ENCODE assay signal across 8 cellular contexts in genomic region chr20:1803216-1804128, GRCh38.
A peak's percentile ranks its signal among the peaks of the same experiment; 100 is the strongest.
DNase-seq lines count a peak whose midpoint lies in the region; TF ChIP-seq lines count a peak whose summit lies in the region.

No MANE protein-coding gene starts in this region.

- H3K9me3 Mint-ChIP-seq in CD8-positive, alpha-beta memory T cell, result no peaks in the 10 kb centered on the region

- no peaks in the 10 kb centered on the region for H3K36me3 Mint-ChIP-seq in CD8-positive, alpha-beta memory T cell

- no peaks in the 10 kb centered on the region for H3K9me3 ChIP-seq in ascending aorta
- H3K9me3 ChIP-seq in CD8-positive, alpha-beta memory T cell (ENCODE audit: low read length), result no peaks in the 10 kb centered on the region

- intact Hi-C loops in ascending aorta (cut with DNase I), result loop anchor here (1.0 to 10.0 kb wide), 3 partner anchors 17 to 339 kb away; partner anchors contain the start of genes NSFL1C and SIRPA

- POLR2A ChIA-PET in CD8-positive, alpha-beta memory T cell (lab: Charles Lee), result no interaction called here

- H3K27me3 Mint-ChIP-seq in CD8-positive, alpha-beta memory T cell, result peaks cover 40 to 75% of the 10 kb centered on the region in 2 donors

- H3K27me3 ChIP-seq in ascending aorta, result no peaks in the 10 kb centered on the region
- peaks cover 30% of the 10 kb centered on the region for H3K27me3 ChIP-seq in CD8-positive, alpha-beta memory T cell (ENCODE audit: insufficient read depth, low read length, poor library complexity, severe bottlenecking)

- peak overlapping the region; percentile 52 to 69 for H3K27ac ChIP-seq in ascending aorta
- H3K27ac ChIP-seq in CD8-positive, alpha-beta memory T cell (ENCODE audit: low read depth, low read length), result no peak overlapping the region

- no peak overlapping the region for H3K27ac Mint-ChIP-seq in CD8-positive, alpha-beta memory T cell

- peak overlapping the region; percentile 74 to 76 for H3K4me3 ChIP-seq in ascending aorta
- no peak overlapping the region for H3K4me3 ChIP-seq in CD8-positive, alpha-beta memory T cell (ENCODE audit: low read length)

- CTCF ChIA-PET in CD8-positive, alpha-beta memory T cell (lab: Charles Lee), result interaction anchor here (1.7 kb wide), 1 partner anchor 26 kb away, joined by 3 read pairs; no protein-coding TSS in a partner anchor

- peak; percentile 27 for DNase-seq in stimulated activated CD4-positive, alpha-beta T cell treated with anti-CD3 and anti-CD28 coated beads, Interleukin-1b, Interleukin-23, amount 100 ng/mL, for 48 hours
- DNase-seq in stimulated activated CD4-positive, alpha-beta T cell treated with anti-CD3 and anti-CD28 coated beads, Interleukin-12 subunit alpha, Interleukin-12 subunit beta, amount 100 ng/mL, for 4 hours, result no peak
- DNase-seq in NCI-H526 (lab: John Stamatoyannopoulos, UW) (peak; percentile 67 to 92), ascending aorta (ENCODE audit: low spot score in 2 of 2) (peak in 1 of 2 donors; percentile 77), hypothalamus (lab: John Stamatoyannopoulos, UW) (peak in 37 of 51 donors; percentile 21 to 77 (median 59)), retina (peak; percentile 89), H4 (ENCODE audit: low spot score) (no peak)
- DNase-seq in CD8-positive, alpha-beta memory T cell, result no peak

- H3K36me3 ChIP-seq in ascending aorta, result no peaks in the 10 kb centered on the region
- no peaks in the 10 kb centered on the region for H3K36me3 ChIP-seq in CD8-positive, alpha-beta memory T cell (ENCODE audit: insufficient read depth, low read length)

- TF ChIP-seq CTCF in ascending aorta (IDR thresholded peaks at IDR 0.05), result no peak

- peaks cover 6 to 16% (median 16%) of the 10 kb centered on the region in 3 donors for H3K4me1 Mint-ChIP-seq in CD8-positive, alpha-beta memory T cell

- H3K4me3 Mint-ChIP-seq in CD8-positive, alpha-beta memory T cell, result peak overlapping the region in 3 of 7 donors; percentile 17 to 42 (median 18)

- peaks cover 4 to 6% of the 10 kb centered on the region in 2 donors for H3K4me1 ChIP-seq in ascending aorta
- peaks cover 14% of the 10 kb centered on the region for H3K4me1 ChIP-seq in CD8-positive, alpha-beta memory T cell (ENCODE audit: insufficient read depth, low read length)

Comparison
In these comparisons a context has a peak if more than half of its experiments do, and no peak if none do; other contexts are left out.
1. DNase-seq: peak in stimulated activated CD4-positive, alpha-beta T cell treated with anti-CD3 and anti-CD28 coated beads, Interleukin-1b, Interleukin-23, amount 100 ng/mL, for 48 hours (single experiment), NCI-H526 (2 of 2), hypothalamus (37 of 51) and retina (single experiment); none in stimulated activated CD4-positive, alpha-beta T cell treated with anti-CD3 and anti-CD28 coated beads, Interleukin-12 subunit alpha, Interleukin-12 subunit beta, amount 100 ng/mL, for 4 hours (single experiment), CD8-positive, alpha-beta memory T cell (0 of 5) and H4 (single experiment).